In genomic region chr17:1455291-1455747, GRCh38 we compare ENCODE assay signal across 8 cellular contexts. TPM values are rescaled to one million over a fixed set of nuclear protein-coding genes. Genes with fewer than 3 reads are reported as not detected.
DNase-seq lines count a peak whose midpoint lies in the region; ATAC-seq and TF ChIP-seq lines count a peak whose summit lies in the region.

No MANE protein-coding gene starts in this region.

- DNase-seq in NCI-H1417 (lab: John Stamatoyannopoulos, UW) (peak; percentile 16 to 60 (median 53)), NCI-H1417 treated with DMSO at 0.1 percent for 48 hours (lab: John Stamatoyannopoulos, UW) (no peak), T-cell (peak in 16 of 34 experiments; percentile 5 to 39 (median 14)), MCF 10A (ENCODE audit: unreplicated experiment) (peak; percentile 68)

- H3K4me1 Mint-ChIP-seq in IgD-negative memory B cell (peaks cover 27 to 34% (median 29%) of the 10 kb centered on the region in 3 donors), T-cell (peaks cover 49 to 53% (median 49%) of the 10 kb centered on the region in 3 donors), MCF 10A (ENCODE audit: insufficient read depth, unreplicated experiment) (peaks cover 16% of the 10 kb centered on the region)

- H3K27ac ChIP-seq in iPS-20b (ENCODE audit: low read length): peak overlapping the region; percentile 65
- H3K27ac ChIP-seq in skeletal muscle tissue (ENCODE audit: low read depth, low read length): peak overlapping the region; percentile 99

- H3K36me3 Mint-ChIP-seq in IgD-negative memory B cell (no peaks in the 10 kb centered on the region), T-cell (peaks cover 5% of the 10 kb centered on the region), MCF 10A (ENCODE audit: insufficient read depth, unreplicated experiment) (peaks cover 32% of the 10 kb centered on the region)

- no peaks in the 10 kb centered on the region; the same call in 1 of the 2 replicates for H3K27me3 ChIP-seq in iPS-20b (ENCODE audit: insufficient read depth, low read length)
- H3K27me3 ChIP-seq in skeletal muscle tissue (ENCODE audit: control insufficient read depth in 3 of 3, insufficient read depth in 3 of 3, low read length in 3 of 3): no peaks in the 10 kb centered on the region

- H3K4me3 Mint-ChIP-seq in IgD-negative memory B cell: peak overlapping the region; percentile 86 to 99 (median 94)
- H3K4me3 Mint-ChIP-seq in T-cell: peak overlapping the region; percentile 86 to 89 (median 87)
- H3K4me3 Mint-ChIP-seq in MCF 10A (ENCODE audit: unreplicated experiment): peak overlapping the region; percentile 85

- peaks cover 15% of the 10 kb centered on the region for H3K36me3 ChIP-seq in iPS-20b (ENCODE audit: insufficient read depth, low read depth, low read length)
- H3K36me3 ChIP-seq in skeletal muscle tissue (ENCODE audit: control insufficient read depth in 3 of 3, insufficient read depth in 3 of 3, low read length in 3 of 3): no peaks in the 10 kb centered on the region

- H3K9me3 ChIP-seq in iPS-20b (ENCODE audit: insufficient read depth, low read depth, low read length) (no peaks in the 10 kb centered on the region), skeletal muscle tissue (ENCODE audit: control insufficient read depth in 3 of 3, low read length in 3 of 3) (no peaks in the 10 kb centered on the region)

- H3K27ac Mint-ChIP-seq in IgD-negative memory B cell (peak overlapping the region; percentile 93 to 95 (median 95)), T-cell (peak overlapping the region; percentile 75 to 79), MCF 10A (ENCODE audit: low read depth, unreplicated experiment) (peak overlapping the region; percentile 75)

- intact Hi-C loops in MCF 10A (cut with micrococcal nuclease): loop anchor here (1.0 to 5.0 kb wide), 2 partner anchors 53 to 90 kb away; partner anchors contain the start of gene YWHAE

- peaks cover 5% of the 10 kb centered on the region; the same call in 1 of the 2 replicates for H3K4me1 ChIP-seq in iPS-20b (ENCODE audit: insufficient read depth, low read length)
- peaks cover 26 to 42% (median 28%) of the 10 kb centered on the region in 3 donors for H3K4me1 ChIP-seq in skeletal muscle tissue (ENCODE audit: control insufficient read depth in 3 of 3, insufficient read depth in 3 of 3, low read length in 3 of 3)

- H3K4me3 ChIP-seq in iPS-20b (ENCODE audit: low read length): peak overlapping the region; percentile 78
- H3K4me3 ChIP-seq in skeletal muscle tissue (ENCODE audit: low read length in 3 of 3): peak overlapping the region; percentile 83 to 90 (median 90)

- peaks cover 2% of the 10 kb centered on the region for H3K27me3 Mint-ChIP-seq in IgD-negative memory B cell
- H3K27me3 Mint-ChIP-seq in T-cell: no peaks in the 10 kb centered on the region
- H3K27me3 Mint-ChIP-seq in MCF 10A (ENCODE audit: insufficient read depth, unreplicated experiment): no peaks in the 10 kb centered on the region

- BruUV-seq in MCF 10A (replicated peaks; lab: Mats Ljungman, UMichigan): no TSS peak

- peak overlapping the region; percentile 93 for H3K9ac ChIP-seq in iPS-20b (ENCODE audit: low read depth, low read length)
- peak overlapping the region; percentile 94 to 99 (median 98) for H3K9ac ChIP-seq in skeletal muscle tissue (ENCODE audit: low read depth in 1 of 3, low read length in 3 of 3)

- peak; percentile 43 for TF ChIP-seq CTCF in MCF 10A (IDR thresholded peaks at IDR 0.05; ENCODE audit: unreplicated experiment)

- H3K9me3 Mint-ChIP-seq in IgD-negative memory B cell (no peaks in the 10 kb centered on the region), T-cell (no peaks in the 10 kb centered on the region), MCF 10A (ENCODE audit: unreplicated experiment) (no peaks in the 10 kb centered on the region)

- POLR2A ChIA-PET in T-cell (lab: Charles Lee): interaction anchor here in 1 of 2 donors (0.6 kb wide), 2 partner anchors 56 to 94 kb away, joined by 3 to 10 read pairs; no protein-coding TSS in a partner anchor
- POLR2A ChIA-PET in MCF 10A (lab: Yijun Ruan, JAX): interaction anchor here (0.5 to 4.8 kb wide), 20 partner anchors 15 to 194 kb away, joined by 3 to 46 read pairs (median 6); partner anchors contain the start of genes INPP5K, RILP and YWHAE

- ATAC-seq in GM21737 (IDR thresholded peaks at IDR 0.05; ENCODE audit: unreplicated experiment) (peak; percentile 34), T-cell (replicated peaks in 1 of 4) (peak; percentile 1 to 11 (median 6))

- CTCF ChIA-PET in T-cell (lab: Charles Lee): interaction anchor here in 1 of 2 donors (1.2 kb wide), 1 partner anchor 93 kb away, joined by 3 read pairs; no protein-coding TSS in a partner anchor
- CTCF ChIA-PET in MCF 10A (lab: Yijun Ruan, JAX): interaction anchor here (0.5 to 1.0 kb wide), 2 partner anchors 52 to 90 kb away, joined by 3 read pairs; no protein-coding TSS in a partner anchor

RNA-seq across cellular contexts. Expression of gene CRK, which starts 0.7 kb away (rescaled TPM):
- 28.3 TPM for polyA plus RNA-seq in IgD-negative memory B cell
- total RNA-seq in T-cell (10 to 100 TPM; 18.0 to 26.8 (median 22.6) TPM), MCF 10A (2022) (70.6 and 82.9 TPM in 2 replicates), skeletal muscle tissue (42.8 TPM)

RNA-seq across cellular contexts. Expression of gene MYO1C, which starts 37.2 kb away (rescaled TPM):
- 29.6 TPM for polyA plus RNA-seq in IgD-negative memory B cell
- total RNA-seq in T-cell: 10 to 100 TPM; 18.0 to 41.5 (median 31.2) TPM
- 175 and 216 TPM in 2 replicates for total RNA-seq in MCF 10A (2022)
- 69.4 TPM for total RNA-seq in skeletal muscle tissue

RNA-seq across cellular contexts. Expression of gene YWHAE, which starts 55.3 kb away (rescaled TPM):
- polyA plus RNA-seq in IgD-negative memory B cell: 54.4 TPM
- total RNA-seq in T-cell: 100 to 1,000 TPM; 119 to 129 (median 126) TPM
- 813 and 886 TPM in 2 replicates for total RNA-seq in MCF 10A (2022)
- 280 TPM for total RNA-seq in skeletal muscle tissue
